Comparison of ENCODE assay signal across 8 cellular contexts in the genomic region with DNA sequence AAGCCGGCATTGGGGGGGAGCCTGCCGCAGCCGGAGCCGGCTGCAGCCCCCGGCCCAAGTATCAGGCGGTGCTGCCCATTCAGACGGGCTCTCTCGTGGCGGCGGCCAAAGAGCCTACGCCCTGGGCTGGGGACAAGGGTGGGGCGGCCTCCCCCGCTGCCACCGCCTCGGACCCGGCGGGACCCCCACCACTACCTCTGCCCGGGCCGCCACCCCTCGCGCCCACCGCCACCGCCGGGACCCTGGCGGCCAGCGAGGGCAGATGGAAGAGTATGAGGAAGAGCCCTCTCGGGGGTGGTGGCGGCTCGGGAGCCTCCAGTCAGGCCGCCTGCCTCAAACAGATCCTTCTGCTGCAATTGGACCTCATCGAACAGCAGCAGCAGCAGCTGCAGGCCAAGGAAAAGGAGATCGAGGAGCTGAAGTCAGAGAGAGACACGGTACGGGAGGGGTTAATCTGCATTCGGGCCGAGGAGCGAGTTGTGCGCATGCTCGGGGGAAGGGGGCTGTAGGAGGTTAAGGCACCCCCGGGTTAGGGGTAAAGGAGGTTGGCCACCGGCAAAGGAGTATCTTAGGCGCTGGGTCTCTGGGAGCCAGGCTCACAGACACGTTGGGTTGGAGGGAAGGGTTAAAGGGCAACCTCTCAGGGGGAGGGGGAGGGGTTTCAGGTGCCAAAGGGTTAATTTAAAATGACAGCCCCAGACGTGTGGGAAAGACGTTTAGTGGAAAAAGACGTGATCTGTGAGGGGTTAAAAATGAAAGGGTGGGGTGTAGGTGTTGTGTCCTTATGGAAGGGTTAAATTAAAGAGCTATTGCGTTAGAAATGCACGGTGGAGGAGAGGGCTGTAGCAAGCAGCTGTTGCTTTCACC. TPM values are rescaled to one million over a fixed set of nuclear protein-coding genes. Genes with fewer than 3 reads are reported as not detected.
DNase-seq lines count a peak whose midpoint lies in the region; ATAC-seq and TF ChIP-seq lines count a peak whose summit lies in the region.

No MANE protein-coding gene starts in this region.

- H2AFZ ChIP-seq in KMS-11 (ENCODE audit: low read depth): peak overlapping the region; percentile 42; the same call in 1 of the 2 replicates

- ATAC-seq in GM18505 (IDR thresholded peaks at IDR 0.05; ENCODE audit: unreplicated experiment): peak; percentile 22
- peak; percentile 31 for ATAC-seq in sciatic nerve

- H3K27ac ChIP-seq in KMS-11 (peak overlapping the region; percentile 69), SK-N-MC (peak overlapping the region; percentile 95)

- H4K20me1 ChIP-seq in KMS-11 (ENCODE audit: insufficient read depth): peaks cover 13% of the 10 kb centered on the region

- H3K79me2 ChIP-seq in KMS-11 (ENCODE audit: insufficient read depth, low read depth): peaks cover 70% of the 10 kb centered on the region

- H3K9ac ChIP-seq in KMS-11: peak overlapping the region; percentile 91
- H3K9ac ChIP-seq in SK-N-MC (ENCODE audit: insufficient read length): peak overlapping the region; percentile 97

- H3K27me3 ChIP-seq in KMS-11 (ENCODE audit: insufficient read depth, low read depth): no peaks in the 10 kb centered on the region

- intact Hi-C loops in sciatic nerve (cut with DNase I): no loop called here

- H3K36me3 ChIP-seq in KMS-11 (ENCODE audit: insufficient read depth): 0 out of 2 replicates have a peak, but pooled peaks cover 4% of the 10 kb centered on the region
- H3K36me3 ChIP-seq in SK-N-MC (ENCODE audit: insufficient read depth, low read length): peaks cover 38% of the 10 kb centered on the region

- H3K4me1 ChIP-seq in KMS-11 (ENCODE audit: low read depth, poor library complexity, severe bottlenecking): peaks cover 32% of the 10 kb centered on the region

- H3K4me2 ChIP-seq in KMS-11: peak overlapping the region; percentile 83

- 0 out of 2 replicates have a peak, but pooled peaks have one; percentile 28 for TF ChIP-seq CTCF in KMS-11 (conservative IDR thresholded peaks at IDR 0.05; ENCODE audit: low read depth, low read length)

- H3K4me3 ChIP-seq in KMS-11 (IDR thresholded peaks at IDR 0.05; ENCODE audit: insufficient read depth, low read depth, low read length): peak overlapping the region; percentile 69
- peak overlapping the region; percentile 100 for H3K4me3 ChIP-seq in SK-N-MC

- no peak for TF ChIP-seq POLR2A in GM18505 (IDR thresholded peaks at IDR 0.05; ENCODE audit: borderline replicate concordance, extremely low read depth, insufficient read depth, insufficient read length)

- no peaks in the 10 kb centered on the region for H3K9me3 ChIP-seq in SK-N-MC (ENCODE audit: low read depth, low read length)

- DNase-seq in AG08396 (ENCODE audit: low spot score): peak; percentile 72
- no peak for DNase-seq in SK-N-MC (ENCODE audit: low read depth, low spot score)
- peak; percentile 69 for DNase-seq in astrocyte of the hippocampus (ENCODE audit: low read depth, low spot score)
- peak in 28 of 51 donors; percentile 8 to 53 (median 34) for DNase-seq in hypothalamus (lab: John Stamatoyannopoulos, UW)
- no peak for DNase-seq in sciatic nerve (ENCODE audit: low spot score)
- DNase-seq in NCI-H226: no peak

RNA-seq across cellular contexts. Expression of a gene that starts 1.4 kb away (rescaled TPM):
- 108 TPM for total RNA-seq in sciatic nerve

RNA-seq across cellular contexts. Expression of a gene that starts 17.2 kb away (rescaled TPM):
- total RNA-seq in sciatic nerve: 135 TPM

RNA-seq across cellular contexts. Expression of a gene that starts 22.8 kb away (rescaled TPM):
- 69.8 TPM for total RNA-seq in sciatic nerve

RNA-seq across cellular contexts. Expression of a gene that starts 54.1 kb away (rescaled TPM):
- 21.2 TPM for total RNA-seq in sciatic nerve

Comparison
In these comparisons a context has a peak if more than half of its experiments do, and no peak if none do; other contexts are left out.
1. DNase-seq: peak in AG08396 (single experiment), astrocyte of the hippocampus (single experiment) and hypothalamus (28 of 51); none in SK-N-MC (single experiment), sciatic nerve (single experiment) and NCI-H226 (single experiment).